ENCODE assay signal across 8 cellular contexts in genomic region chrX:54920610-54921426, GRCh38. TPM values are rescaled to one million over a fixed set of nuclear protein-coding genes. Genes with fewer than 3 reads are reported as not detected.
A peak's percentile ranks its signal among the peaks of the same experiment; 100 is the strongest.
DNase-seq lines count a peak whose midpoint lies in the region; ATAC-seq and TF ChIP-seq lines count a peak whose summit lies in the region.

A gene with protein sequence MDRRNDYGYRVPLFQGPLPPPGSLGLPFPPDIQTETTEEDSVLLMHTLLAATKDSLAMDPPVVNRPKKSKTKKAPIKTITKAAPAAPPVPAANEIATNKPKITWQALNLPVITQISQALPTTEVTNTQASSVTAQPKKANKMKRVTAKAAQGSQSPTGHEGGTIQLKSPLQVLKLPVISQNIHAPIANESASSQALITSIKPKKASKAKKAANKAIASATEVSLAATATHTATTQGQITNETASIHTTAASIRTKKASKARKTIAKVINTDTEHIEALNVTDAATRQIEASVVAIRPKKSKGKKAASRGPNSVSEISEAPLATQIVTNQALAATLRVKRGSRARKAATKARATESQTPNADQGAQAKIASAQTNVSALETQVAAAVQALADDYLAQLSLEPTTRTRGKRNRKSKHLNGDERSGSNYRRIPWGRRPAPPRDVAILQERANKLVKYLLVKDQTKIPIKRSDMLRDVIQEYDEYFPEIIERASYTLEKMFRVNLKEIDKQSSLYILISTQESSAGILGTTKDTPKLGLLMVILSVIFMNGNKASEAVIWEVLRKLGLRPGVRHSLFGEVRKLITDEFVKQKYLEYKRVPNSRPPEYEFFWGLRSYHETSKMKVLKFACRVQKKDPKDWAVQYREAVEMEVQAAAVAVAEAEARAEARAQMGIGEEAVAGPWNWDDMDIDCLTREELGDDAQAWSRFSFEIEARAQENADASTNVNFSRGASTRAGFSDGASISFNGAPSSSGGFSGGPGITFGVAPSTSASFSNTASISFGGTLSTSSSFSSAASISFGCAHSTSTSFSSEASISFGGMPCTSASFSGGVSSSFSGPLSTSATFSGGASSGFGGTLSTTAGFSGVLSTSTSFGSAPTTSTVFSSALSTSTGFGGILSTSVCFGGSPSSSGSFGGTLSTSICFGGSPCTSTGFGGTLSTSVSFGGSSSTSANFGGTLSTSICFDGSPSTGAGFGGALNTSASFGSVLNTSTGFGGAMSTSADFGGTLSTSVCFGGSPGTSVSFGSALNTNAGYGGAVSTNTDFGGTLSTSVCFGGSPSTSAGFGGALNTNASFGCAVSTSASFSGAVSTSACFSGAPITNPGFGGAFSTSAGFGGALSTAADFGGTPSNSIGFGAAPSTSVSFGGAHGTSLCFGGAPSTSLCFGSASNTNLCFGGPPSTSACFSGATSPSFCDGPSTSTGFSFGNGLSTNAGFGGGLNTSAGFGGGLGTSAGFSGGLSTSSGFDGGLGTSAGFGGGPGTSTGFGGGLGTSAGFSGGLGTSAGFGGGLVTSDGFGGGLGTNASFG (N-terminal part only) (plus strand): TSS chrX:54920824. CDS start chrX:54922247, 1,423 bp downstream.

- TF ChIP-seq EP300 in tibial nerve (IDR thresholded peaks at IDR 0.05), result no peak

- H3K4me1 ChIP-seq in duodenal mucosa (ENCODE audit: control insufficient read depth in 1 of 2, insufficient read depth in 2 of 2, low read length in 2 of 2) (no peaks in the 10 kb centered on the region), tibial nerve (peaks cover 0 to 4% (median 0%) of the 10 kb centered on the region in 4 donors)

- H3K27ac ChIP-seq in duodenal mucosa (ENCODE audit: low read depth, low read length), result no peak within 1 kb of the TSS
- peak within 1 kb of the TSS; percentile 8 to 74 (median 18) for H3K27ac ChIP-seq in tibial nerve

- TF ChIP-seq POLR2A in tibial nerve (IDR thresholded peaks at IDR 0.05), result no peak

- no peak within 1 kb of the TSS for H3K9ac ChIP-seq in duodenal mucosa (ENCODE audit: low read depth in 1 of 2, low read length in 2 of 2)

- H3K4me3 ChIP-seq in duodenal mucosa (ENCODE audit: low read depth in 1 of 2, low read length in 2 of 2) (peak within 1 kb of the TSS; percentile 60 to 64), tibial nerve (peak within 1 kb of the TSS; percentile 25 to 62 (median 45))

- H3K4me3 Mint-ChIP-seq in mesothelial cell of epicardium, result peak within 1 kb of the TSS; percentile 91

- peak; percentile 22 for TF ChIP-seq CTCF in AG09319 (IDR thresholded peaks at IDR 0.05; ENCODE audit: low read depth, low read length)
- no peak for TF ChIP-seq CTCF in mesothelial cell of epicardium (IDR thresholded peaks at IDR 0.05; ENCODE audit: unreplicated experiment)
- no peak for TF ChIP-seq CTCF in tibial nerve (IDR thresholded peaks at IDR 0.05)

- H3K27me3 ChIP-seq in duodenal mucosa (ENCODE audit: control insufficient read depth in 1 of 2, insufficient read depth in 2 of 2, low read length in 2 of 2) (no peaks in the 10 kb centered on the region), tibial nerve (no peaks in the 10 kb centered on the region)

- 0 to 33% methylated on average over 29 of the region's 29 CpGs for WGBS in tibial nerve, 2 donors

- peak within 1 kb of the TSS; percentile 90 for H3K27ac Mint-ChIP-seq in mesothelial cell of epicardium

- peaks cover 16% of the 10 kb centered on the region for H3K9me3 Mint-ChIP-seq in mesothelial cell of epicardium

- no peaks in the 10 kb centered on the region for H3K27me3 Mint-ChIP-seq in mesothelial cell of epicardium (ENCODE audit: low read depth)

- H3K36me3 ChIP-seq in duodenal mucosa (ENCODE audit: control insufficient read depth in 1 of 2, insufficient read depth in 2 of 2, low read length in 2 of 2) (no peaks in the 10 kb centered on the region), tibial nerve (no peaks in the 10 kb centered on the region)

- H3K36me3 Mint-ChIP-seq in mesothelial cell of epicardium, result peaks cover 12% of the 10 kb centered on the region

- ATAC-seq in GM21360 (IDR thresholded peaks at IDR 0.05; ENCODE audit: unreplicated experiment), result peak; percentile 14

- H3K4me1 Mint-ChIP-seq in mesothelial cell of epicardium, result peaks cover 6% of the 10 kb centered on the region

- no peaks in the 10 kb centered on the region for H3K9me3 ChIP-seq in duodenal mucosa (ENCODE audit: control insufficient read depth in 1 of 2, low read length in 2 of 2)
- H3K9me3 ChIP-seq in tibial nerve, result no peaks in the 10 kb centered on the region

- no peak for DNase-seq in AG09319 (ENCODE audit: extremely low read depth, low read depth)
- DNase-seq in NCI-H82 treated with DMSO at 0.1 percent for 48 hours (lab: John Stamatoyannopoulos, UW; ENCODE audit: unreplicated experiment), result peak; percentile 36
- DNase-seq in mesothelial cell of epicardium (ENCODE audit: low spot score in 2 of 2, unreplicated experiment in 2 of 2), result peak in 1 of 2 experiments; percentile 53
- DNase-seq in tibial nerve (ENCODE audit: low spot score in 2 of 2), result no peak
- no peak for DNase-seq in MV-4-11 (lab: John Stamatoyannopoulos, UW)
- DNase-seq in NAMALWA (ENCODE audit: low spot score), result no peak

RNA-seq across cellular contexts. Expression of the gene that starts here (rescaled TPM):
- 174 to 180 TPM (median 177 TPM) in 3 replicates for total RNA-seq in mesothelial cell of epicardium
- 10 to 100 TPM; 14.4 to 21.0 (median 17.9) TPM for total RNA-seq in tibial nerve
